In the genomic region with DNA sequence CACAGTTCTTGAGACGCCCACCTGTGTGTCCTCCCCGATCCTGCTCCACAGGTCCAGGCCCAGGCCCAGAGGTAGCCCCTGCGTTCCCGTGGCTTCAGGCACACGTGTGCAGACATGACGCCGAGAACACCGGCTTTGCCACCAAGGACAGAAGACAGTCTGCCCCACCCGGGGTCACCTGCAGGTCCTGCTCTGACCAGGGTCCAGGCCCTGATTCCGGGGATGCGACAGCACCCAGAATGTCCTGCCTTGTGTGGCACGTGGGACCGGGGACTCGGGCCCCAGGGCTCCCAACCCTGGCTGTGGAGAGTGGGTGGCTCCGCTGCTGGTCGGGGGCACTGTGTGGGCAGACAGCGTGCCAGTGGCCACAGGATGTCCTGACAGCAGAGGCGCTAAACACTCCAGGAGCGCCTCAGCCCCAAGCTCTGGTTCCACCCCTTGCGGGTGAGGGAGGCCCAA, we compare ENCODE assay signal across 1 cellular context.
TF ChIP-seq lines count a peak whose summit lies in the region.

No MANE protein-coding gene starts in this region.

TF ChIP-seq in GM23338, 12 proteins besides CTCF, POLR2A, EP300 and RAD21 (continued from another document):
- TF ChIP-seq, protein P1, sequence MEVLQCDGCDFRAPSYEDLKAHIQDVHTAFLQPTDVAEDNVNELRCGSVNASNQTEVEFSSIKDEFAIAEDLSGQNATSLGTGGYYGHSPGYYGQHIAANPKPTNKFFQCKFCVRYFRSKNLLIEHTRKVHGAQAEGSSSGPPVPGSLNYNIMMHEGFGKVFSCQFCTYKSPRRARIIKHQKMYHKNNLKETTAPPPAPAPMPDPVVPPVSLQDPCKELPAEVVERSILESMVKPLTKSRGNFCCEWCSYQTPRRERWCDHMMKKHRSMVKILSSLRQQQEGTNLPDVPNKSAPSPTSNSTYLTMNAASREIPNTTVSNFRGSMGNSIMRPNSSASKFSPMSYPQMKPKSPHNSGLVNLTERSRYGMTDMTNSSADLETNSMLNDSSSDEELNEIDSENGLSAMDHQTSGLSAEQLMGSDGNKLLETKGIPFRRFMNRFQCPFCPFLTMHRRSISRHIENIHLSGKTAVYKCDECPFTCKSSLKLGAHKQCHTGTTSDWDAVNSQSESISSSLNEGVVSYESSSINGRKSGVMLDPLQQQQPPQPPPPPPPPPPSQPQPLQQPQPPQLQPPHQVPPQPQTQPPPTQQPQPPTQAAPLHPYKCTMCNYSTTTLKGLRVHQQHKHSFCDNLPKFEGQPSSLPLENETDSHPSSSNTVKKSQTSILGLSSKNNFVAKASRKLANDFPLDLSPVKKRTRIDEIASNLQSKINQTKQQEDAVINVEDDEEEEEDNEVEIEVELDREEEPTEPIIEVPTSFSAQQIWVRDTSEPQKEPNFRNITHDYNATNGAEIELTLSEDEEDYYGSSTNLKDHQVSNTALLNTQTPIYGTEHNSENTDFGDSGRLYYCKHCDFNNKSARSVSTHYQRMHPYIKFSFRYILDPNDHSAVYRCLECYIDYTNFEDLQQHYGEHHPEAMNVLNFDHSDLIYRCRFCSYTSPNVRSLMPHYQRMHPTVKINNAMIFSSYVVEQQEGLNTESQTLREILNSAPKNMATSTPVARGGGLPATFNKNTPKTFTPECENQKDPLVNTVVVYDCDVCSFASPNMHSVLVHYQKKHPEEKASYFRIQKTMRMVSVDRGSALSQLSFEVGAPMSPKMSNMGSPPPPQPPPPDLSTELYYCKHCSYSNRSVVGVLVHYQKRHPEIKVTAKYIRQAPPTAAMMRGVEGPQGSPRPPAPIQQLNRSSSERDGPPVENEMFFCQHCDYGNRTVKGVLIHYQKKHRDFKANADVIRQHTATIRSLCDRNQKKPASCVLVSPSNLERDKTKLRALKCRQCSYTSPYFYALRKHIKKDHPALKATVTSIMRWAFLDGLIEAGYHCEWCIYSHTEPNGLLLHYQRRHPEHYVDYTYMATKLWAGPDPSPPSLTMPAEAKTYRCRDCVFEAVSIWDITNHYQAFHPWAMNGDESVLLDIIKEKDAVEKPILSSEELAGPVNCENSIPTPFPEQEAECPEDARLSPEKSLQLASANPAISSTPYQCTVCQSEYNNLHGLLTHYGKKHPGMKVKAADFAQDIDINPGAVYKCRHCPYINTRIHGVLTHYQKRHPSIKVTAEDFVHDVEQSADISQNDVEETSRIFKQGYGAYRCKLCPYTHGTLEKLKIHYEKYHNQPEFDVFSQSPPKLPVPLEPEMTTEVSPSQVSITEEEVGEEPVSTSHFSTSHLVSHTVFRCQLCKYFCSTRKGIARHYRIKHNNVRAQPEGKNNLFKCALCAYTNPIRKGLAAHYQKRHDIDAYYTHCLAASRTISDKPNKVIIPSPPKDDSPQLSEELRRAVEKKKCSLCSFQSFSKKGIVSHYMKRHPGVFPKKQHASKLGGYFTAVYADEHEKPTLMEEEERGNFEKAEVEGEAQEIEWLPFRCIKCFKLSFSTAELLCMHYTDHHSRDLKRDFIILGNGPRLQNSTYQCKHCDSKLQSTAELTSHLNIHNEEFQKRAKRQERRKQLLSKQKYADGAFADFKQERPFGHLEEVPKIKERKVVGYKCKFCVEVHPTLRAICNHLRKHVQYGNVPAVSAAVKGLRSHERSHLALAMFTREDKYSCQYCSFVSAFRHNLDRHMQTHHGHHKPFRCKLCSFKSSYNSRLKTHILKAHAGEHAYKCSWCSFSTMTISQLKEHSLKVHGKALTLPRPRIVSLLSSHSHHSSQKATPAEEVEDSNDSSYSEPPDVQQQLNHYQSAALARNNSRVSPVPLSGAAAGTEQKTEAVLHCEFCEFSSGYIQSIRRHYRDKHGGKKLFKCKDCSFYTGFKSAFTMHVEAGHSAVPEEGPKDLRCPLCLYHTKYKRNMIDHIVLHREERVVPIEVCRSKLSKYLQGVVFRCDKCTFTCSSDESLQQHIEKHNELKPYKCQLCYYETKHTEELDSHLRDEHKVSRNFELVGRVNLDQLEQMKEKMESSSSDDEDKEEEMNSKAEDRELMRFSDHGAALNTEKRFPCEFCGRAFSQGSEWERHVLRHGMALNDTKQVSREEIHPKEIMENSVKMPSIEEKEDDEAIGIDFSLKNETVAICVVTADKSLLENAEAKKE (CRISPR knock-in tag; IDR thresholded peaks at IDR 0.05): no peak
